ENCODE assay signal across 9 cellular contexts in genomic region chr18:26843760-26844159, GRCh38. TPM values are rescaled to one million over a fixed set of nuclear protein-coding genes. Genes with fewer than 3 reads are reported as not detected.
"Had no signal": no experiment of that assay in that cellular context is flagged by ENCODE, and none has a peak within 500 bp of the region (broad histone marks: within the 10 kb centered on the region; RNA-seq: fewer than 3 reads in every experiment).

No MANE protein-coding gene starts in this region.

- FAIRE-seq: G401.6, GM12878, GM12891, GM12892, GM18507, GM19239 had no signal

- ATAC-seq: GM12878 had no signal

- DNase-seq: GDM1, GF-D8 had no signal

- H3K4me3 ChIP-seq: GM12878 had no signal

RNA-seq across cellular contexts. Expression of gene AQP4, which starts 21.7 kb away (rescaled TPM):
- total RNA-seq: G401 had no signal
